In genomic region chr5:157745041-157745456, GRCh38 we compare ENCODE assay signal across 9 cellular contexts. TPM values are rescaled to one million over a fixed set of nuclear protein-coding genes. Genes with fewer than 3 reads are reported as not detected.
A peak's percentile ranks its signal among the peaks of the same experiment; 100 is the strongest.
DNase-seq lines count a peak whose midpoint lies in the region; ATAC-seq, FAIRE-seq and TF ChIP-seq lines count a peak whose summit lies in the region.
"Had no signal": no experiment of that assay in that cellular context is flagged by ENCODE, and none has a peak within 500 bp of the region (broad histone marks: within the 10 kb centered on the region; RNA-seq: fewer than 3 reads in every experiment).

No MANE protein-coding gene starts in this region.

- intact Hi-C loops in endothelial cell of umbilical vein (cut with micrococcal nuclease): no loop called here

- CTCF ChIA-PET in endothelial cell of umbilical vein (lab: Charles Lee): interaction anchor here (1.0 to 3.2 kb wide), 3 partner anchors 10 to 418 kb away, joined by 3 to 69 read pairs (median 11); no protein-coding TSS in a partner anchor

- H3K79me2 ChIP-seq in OCI-LY3 (ENCODE audit: low read length): 0 out of 2 replicates have a peak, but pooled peaks cover 4% of the 10 kb centered on the region
- H3K79me2 ChIP-seq in endothelial cell of umbilical vein (ENCODE audit: control insufficient read depth, insufficient read depth, low read length): peaks cover 18% of the 10 kb centered on the region

- no peak overlapping the region for H3K9ac ChIP-seq in OCI-LY3 (ENCODE audit: low read length)
- no peak overlapping the region for H3K9ac ChIP-seq in endothelial cell of umbilical vein (replicated peaks; ENCODE audit: extremely low read depth, insufficient read depth, low read length)

- peak; percentile 67 for FAIRE-seq in endothelial cell of umbilical vein (lab: Jason Lieb, UNC)

- POLR2A ChIA-PET in endothelial cell of umbilical vein (lab: Charles Lee): interaction anchor here (0.7 kb wide), 1 partner anchor 438 kb away, joined by 3 read pairs; no protein-coding TSS in a partner anchor

- H3K4me2 ChIP-seq in OCI-LY3 (ENCODE audit: low read length): peak overlapping the region; percentile 76
- peak overlapping the region; percentile 65 for H3K4me2 ChIP-seq in endothelial cell of umbilical vein (ENCODE audit: insufficient read depth, low read length)

- H3K4me3 ChIP-seq in OCI-LY3 (ENCODE audit: low read length) (peak overlapping the region; percentile 89; the same call in 1 of the 2 replicates), endothelial cell of umbilical vein (replicated peaks in 1 of 3; ENCODE audit: insufficient read depth in 1 of 3, low read depth in 1 of 3, low read length in 3 of 3) (peak overlapping the region in 1 of 3 experiments; percentile 67)

- H3K4me1 ChIP-seq in OCI-LY3 (ENCODE audit: low read length) (peaks cover 10% of the 10 kb centered on the region; the same call in 1 of the 2 replicates), endothelial cell of umbilical vein (ENCODE audit: control insufficient read depth, extremely low read depth, insufficient read depth, low read length) (peaks cover 16% of the 10 kb centered on the region)

- in situ Hi-C loops in G401 (cut with HindIII; ENCODE audit: low sequenced_read_pairs): no loop called here

- DNase-seq in G401 (ENCODE audit: low spot score) (peak; percentile 44), endothelial cell of umbilical vein (ENCODE audit: low read depth, low spot score) (peak; percentile 48), retina (peak; percentile 40), NCI-H2196 treated with DMSO at 0.1 percent for 48 hours (lab: John Stamatoyannopoulos, UW; ENCODE audit: unreplicated experiment) (no peak), GOT3 (lab: John Stamatoyannopoulos, UW) (no peak)
- DNase-seq: left cardiac atrium had no signal

- H3K27ac ChIP-seq in OCI-LY3 (ENCODE audit: low read length) (no peak overlapping the region), endothelial cell of umbilical vein (ENCODE audit: insufficient read depth, low read depth, low read length) (no peak overlapping the region)

- no peak for TF ChIP-seq CTCF in OCI-LY3 (IDR thresholded peaks at IDR 0.05; ENCODE audit: low read depth, low read length)
- no peak for TF ChIP-seq CTCF in endothelial cell of umbilical vein (IDR thresholded peaks at IDR 0.05; ENCODE audit: extremely low read depth in 1 of 2, insufficient read depth in 1 of 2, low read depth in 1 of 2, low read length in 2 of 2)

- BruUV-seq in endothelial cell of umbilical vein (replicated peaks; lab: Mats Ljungman, UMichigan): TSS peak; percentile 23

- H3K27me3 ChIP-seq in OCI-LY3 (ENCODE audit: low read depth, low read length) (no peaks in the 10 kb centered on the region), endothelial cell of umbilical vein (ENCODE audit: control insufficient read depth in 2 of 2, insufficient read depth in 2 of 2, low read length in 2 of 2) (no peaks in the 10 kb centered on the region)

- H4K20me1 ChIP-seq in OCI-LY3 (ENCODE audit: insufficient read depth, low read length) (no peaks in the 10 kb centered on the region), endothelial cell of umbilical vein (replicated peaks; ENCODE audit: control insufficient read depth, extremely low read depth, insufficient read depth, low read length) (no peaks in the 10 kb centered on the region)

- dilution Hi-C loops in endothelial cell of umbilical vein (cut with MboI; ENCODE audit: extremely low pct_ligation_motif_present, low sequenced_read_pairs): no loop called here

- ATAC-seq in GM19397 (IDR thresholded peaks at IDR 0.05; ENCODE audit: unreplicated experiment): no peak
- ATAC-seq in HG02588 (IDR thresholded peaks at IDR 0.05; ENCODE audit: unreplicated experiment): no peak

- TF ChIP-seq POLR2A in endothelial cell of umbilical vein (IDR thresholded peaks at IDR 0.05; ENCODE audit: low read depth, low read length): no peak

- no peak overlapping the region for H2AFZ ChIP-seq in OCI-LY3 (ENCODE audit: low read depth, low read length)
- no peak overlapping the region for H2AFZ ChIP-seq in endothelial cell of umbilical vein (ENCODE audit: low read depth, low read length)

- H3K9me3 ChIP-seq in OCI-LY3 (ENCODE audit: insufficient read depth, low read length): no peaks in the 10 kb centered on the region
- no peaks in the 10 kb centered on the region for H3K9me3 ChIP-seq in endothelial cell of umbilical vein (replicated peaks; ENCODE audit: control insufficient read depth, insufficient read depth, low read length)

- H3K9me1 ChIP-seq in endothelial cell of umbilical vein (replicated peaks; ENCODE audit: control insufficient read depth, extremely low read depth, insufficient read depth, low read length): no peaks in the 10 kb centered on the region

- H3K36me3 ChIP-seq in OCI-LY3 (replicated peaks; ENCODE audit: low read depth, low read length) (peaks cover 1% of the 10 kb centered on the region), endothelial cell of umbilical vein (ENCODE audit: control insufficient read depth in 2 of 2, extremely low read depth in 1 of 2, insufficient read depth in 2 of 2, low read length in 2 of 2) (no peaks in the 10 kb centered on the region)

TF ChIP-seq in endothelial cell of umbilical vein, 7 proteins besides CTCF, POLR2A, EP300 and RAD21:
- TF ChIP-seq EZH2 (IDR thresholded peaks at IDR 0.05; ENCODE audit: borderline replicate concordance, low read depth, low read length, severe bottlenecking) (no peak), MYC (IDR thresholded peaks at IDR 0.05; ENCODE audit: low read depth, low read length) (no peak), GATA2 (IDR thresholded peaks at IDR 0.05; ENCODE audit: insufficient read depth, insufficient read length, low read depth, low read length) (peak; percentile 54), FOS (IDR thresholded peaks at IDR 0.05; ENCODE audit: borderline replicate concordance, insufficient read depth, low read length) (no peak), POLR2AphosphoS5 (IDR thresholded peaks at IDR 0.05; ENCODE audit: insufficient read depth, low read depth, low read length) (no peak)
TF ChIP-seq in endothelial cell of umbilical vein: peak in this region for 1.

RNA-seq across cellular contexts. Expression of gene LSM11, which starts 1.5 kb away (rescaled TPM):
- 2.3 and 3.0 TPM in 2 replicates for total RNA-seq in G401 (2014; rRNA removed; shearing (Covaris generic))
- 6.1 and 7.3 TPM in 2 replicates for total RNA-seq in endothelial cell of umbilical vein
- polyA plus RNA-seq in endothelial cell of umbilical vein: 2.5 and 3.5 TPM in 2 replicates
- polyA plus RNA-seq in endothelial cell of umbilical vein (2011; cell fraction: cytosol; rRNA removed): 2.7 and 2.8 TPM in 2 replicates
- 5.0 and 9.2 TPM in 2 replicates for polyA plus RNA-seq in endothelial cell of umbilical vein (2011; cell fraction: nucleus; rRNA removed)
- 3.8 and 4.6 TPM in 2 replicates for polyA plus RNA-seq in endothelial cell of umbilical vein (2012)
- 8.8 and 9.4 TPM in 2 replicates for polyA minus RNA-seq in endothelial cell of umbilical vein
- 4.6 TPM for polyA minus RNA-seq in endothelial cell of umbilical vein (2011; cell fraction: cytosol; rRNA and poly(A)+ RNA removed)
- 3.1 and 5.7 TPM in 2 replicates for polyA minus RNA-seq in endothelial cell of umbilical vein (2011; cell fraction: nucleus; rRNA and poly(A)+ RNA removed)

RNA-seq across cellular contexts. Expression of gene THG1L, which starts 13.8 kb away (rescaled TPM):
- total RNA-seq in G401 (2014; rRNA removed; shearing (Covaris generic)): 30.6 and 39.3 TPM in 2 replicates
- total RNA-seq in endothelial cell of umbilical vein: 3.7 and 7.6 TPM in 2 replicates
- 2.9 and 4.4 TPM in 2 replicates for polyA plus RNA-seq in endothelial cell of umbilical vein
- 6.4 and 6.7 TPM in 2 replicates for polyA plus RNA-seq in endothelial cell of umbilical vein (2011; cell fraction: cytosol; rRNA removed)
- 4.7 and 5.3 TPM in 2 replicates for polyA plus RNA-seq in endothelial cell of umbilical vein (2011; cell fraction: nucleus; rRNA removed)
- 6.7 and 6.8 TPM in 2 replicates for polyA plus RNA-seq in endothelial cell of umbilical vein (2012)
- polyA minus RNA-seq in endothelial cell of umbilical vein: 6.0 and 10.9 TPM in 2 replicates
- 15.1 TPM for polyA minus RNA-seq in endothelial cell of umbilical vein (2011; cell fraction: cytosol; rRNA and poly(A)+ RNA removed)
- 2.3 and 3.0 TPM in 2 replicates for polyA minus RNA-seq in endothelial cell of umbilical vein (2011; cell fraction: nucleus; rRNA and poly(A)+ RNA removed)

Comparison
In these comparisons a context has a peak if more than half of its experiments do, and no peak if none do; other contexts are left out.
1. DNase-seq: peak in G401 (single experiment), endothelial cell of umbilical vein (single experiment) and retina (single experiment); none in NCI-H2196 treated with DMSO at 0.1 percent for 48 hours (single experiment) and GOT3 (single experiment).